In genomic region chr2:230160112-230160660, GRCh38 we compare ENCODE assay signal across 8 cellular contexts. TPM values are rescaled to one million over a fixed set of nuclear protein-coding genes. Genes with fewer than 3 reads are reported as not detected.
A peak's percentile ranks its signal among the peaks of the same experiment; 100 is the strongest.
DNase-seq lines count a peak whose midpoint lies in the region; ATAC-seq and TF ChIP-seq lines count a peak whose summit lies in the region.

No MANE protein-coding gene starts in this region.

- ATAC-seq in Panc1: peak; percentile 82
- ATAC-seq in HG03432 (IDR thresholded peaks at IDR 0.05; ENCODE audit: unreplicated experiment): no peak
- ATAC-seq in HG03135 (IDR thresholded peaks at IDR 0.05; ENCODE audit: unreplicated experiment): no peak

- H3K27me3 ChIP-seq in BJ (ENCODE audit: control insufficient read depth, insufficient read depth, low read length) (no peaks in the 10 kb centered on the region), H7 (ENCODE audit: control insufficient read depth, insufficient read depth, low read length) (no peaks in the 10 kb centered on the region), Panc1 (ENCODE audit: control insufficient read depth, insufficient read depth, low read length) (no peaks in the 10 kb centered on the region), parathyroid adenoma (ENCODE audit: control insufficient read depth, insufficient read depth, low read length) (no peaks in the 10 kb centered on the region)

- no peaks in the 10 kb centered on the region for H3K79me2 ChIP-seq in parathyroid adenoma

- H3K9me3 Mint-ChIP-seq in activated T-helper 1 cell treated with anti-CD3 and anti-CD28 coated beads, Interleukin-12 subunit alpha, Interleukin-12 subunit beta, Interleukin-2, Interleukin-4 antibody, amounts not matched to agents 30 ng/mL and 10 ng/mL and 1 ng/mL, durations not matched to agents 14 hours and 24 hours and 36 hours: no peaks in the 10 kb centered on the region

- H3K36me3 ChIP-seq in BJ (ENCODE audit: control insufficient read depth, insufficient read depth, low read length): no peaks in the 10 kb centered on the region
- H3K36me3 ChIP-seq in H7 (replicated peaks; ENCODE audit: control insufficient read depth, insufficient read depth, low read length): no peaks in the 10 kb centered on the region
- H3K36me3 ChIP-seq in Panc1 (ENCODE audit: control insufficient read depth, insufficient read depth, low read length): no peaks in the 10 kb centered on the region
- no peaks in the 10 kb centered on the region for H3K36me3 ChIP-seq in parathyroid adenoma (ENCODE audit: control insufficient read depth, insufficient read depth, low read length)

- H3K9ac ChIP-seq in parathyroid adenoma: no peak overlapping the region

- H3K4me1 ChIP-seq in Panc1 (ENCODE audit: control insufficient read depth, insufficient read depth, low read length): no peaks in the 10 kb centered on the region
- H3K4me1 ChIP-seq in parathyroid adenoma: no peaks in the 10 kb centered on the region

- no TSS peak for BruUV-seq in Panc1 (replicated peaks; lab: Mats Ljungman, UMichigan)

- H3K9me3 ChIP-seq in Panc1 (ENCODE audit: control insufficient read depth, insufficient read depth, low read depth, low read length) (no peaks in the 10 kb centered on the region), parathyroid adenoma (ENCODE audit: control insufficient read depth, low read length) (no peaks in the 10 kb centered on the region)

- TF ChIP-seq CTCF in BJ (IDR thresholded peaks at IDR 0.05; ENCODE audit: insufficient read depth, low read depth, low read length) (peak; percentile 80), Panc1 (IDR thresholded peaks at IDR 0.05) (peak; percentile 89), foreskin fibroblast (IDR thresholded peaks at IDR 0.05; ENCODE audit: low read depth, low read length) (peak; percentile 70), parathyroid adenoma (IDR thresholded peaks at IDR 0.05) (peak; percentile 84)

- H3K27me3 Mint-ChIP-seq in activated T-helper 1 cell treated with anti-CD3 and anti-CD28 coated beads, Interleukin-12 subunit alpha, Interleukin-12 subunit beta, Interleukin-2, Interleukin-4 antibody, amounts not matched to agents 30 ng/mL and 10 ng/mL and 1 ng/mL, durations not matched to agents 14 hours and 24 hours and 36 hours (ENCODE audit: insufficient read depth): peaks cover 2% of the 10 kb centered on the region

- DNase-seq in BJ (ENCODE audit: low read depth): no peak
- peak; percentile 76 for DNase-seq in H7
- DNase-seq in Panc1 (ENCODE audit: low read depth, low spot score): peak; percentile 46
- DNase-seq in activated T-helper 1 cell treated with anti-CD3 and anti-CD28 coated beads, Interleukin-12 subunit alpha, Interleukin-12 subunit beta, Interleukin-2, Interleukin-4 antibody, amounts not matched to agents 30 ng/mL and 10 ng/mL and 1 ng/mL, durations not matched to agents 14 hours and 24 hours and 36 hours (ENCODE audit: low spot score): peak; percentile 33
- peak; percentile 20 to 73 for DNase-seq in foreskin fibroblast

- no peak overlapping the region for H3K4me2 ChIP-seq in parathyroid adenoma (ENCODE audit: low read length)

- peaks cover 13% of the 10 kb centered on the region for H3K4me1 Mint-ChIP-seq in activated T-helper 1 cell treated with anti-CD3 and anti-CD28 coated beads, Interleukin-12 subunit alpha, Interleukin-12 subunit beta, Interleukin-2, Interleukin-4 antibody, amounts not matched to agents 30 ng/mL and 10 ng/mL and 1 ng/mL, durations not matched to agents 14 hours and 24 hours and 36 hours (ENCODE audit: low read depth)

- H3K27ac ChIP-seq in Panc1 (ENCODE audit: low read length): no peak overlapping the region
- H3K27ac ChIP-seq in parathyroid adenoma: no peak overlapping the region

- CTCF ChIA-PET in BJ (lab: Yijun Ruan, JAX) (interaction anchor here (0.5 to 7.3 kb wide), 27 partner anchors 10 to 461 kb away, joined by 3 to 77 read pairs (median 3); partner anchors contain the start of gene SLC16A14), Panc1 (lab: Charles Lee) (interaction anchor here (0.5 to 2.7 kb wide), 16 partner anchors 9 to 1530 kb away, joined by 3 to 16 read pairs (median 6); partner anchors contain the start of gene SLC16A14)

- H3K4me3 ChIP-seq in BJ (ENCODE audit: low read depth, low read length) (no peak overlapping the region), H7 (ENCODE audit: insufficient read depth, low read depth, low read length) (no peak overlapping the region), Panc1 (ENCODE audit: low read depth in 2 of 2, low read length in 2 of 2) (no peak overlapping the region), foreskin fibroblast (ENCODE audit: low read depth in 1 of 2, low read length in 2 of 2) (no peak overlapping the region), parathyroid adenoma (ENCODE audit: low read depth, low read length) (no peak overlapping the region)

- intact Hi-C loops in Panc1 (cut with micrococcal nuclease; ENCODE audit: unreplicated experiment): loop anchor here (1.0 to 2.0 kb wide), 2 partner anchors 91 to 152 kb away; partner anchors contain the start of gene SLC16A14
- intact Hi-C loops in activated T-helper 1 cell treated with anti-CD3 and anti-CD28 coated beads, Interleukin-12 subunit alpha, Interleukin-12 subunit beta, Interleukin-2, Interleukin-4 antibody, amounts not matched to agents 30 ng/mL and 10 ng/mL and 1 ng/mL, durations not matched to agents 14 hours and 24 hours and 36 hours (cut with micrococcal nuclease): loop anchor here (1.0 to 2.0 kb wide), 5 partner anchors 93 to 451 kb away; no protein-coding TSS in a partner anchor

- peaks cover 8% of the 10 kb centered on the region for H3K36me3 Mint-ChIP-seq in activated T-helper 1 cell treated with anti-CD3 and anti-CD28 coated beads, Interleukin-12 subunit alpha, Interleukin-12 subunit beta, Interleukin-2, Interleukin-4 antibody, amounts not matched to agents 30 ng/mL and 10 ng/mL and 1 ng/mL, durations not matched to agents 14 hours and 24 hours and 36 hours (ENCODE audit: low read depth)

- POLR2A ChIA-PET in BJ (lab: Charles Lee): no interaction called here
- POLR2A ChIA-PET in Panc1 (lab: Charles Lee): interaction anchor here (0.6 to 0.7 kb wide), 3 partner anchors 11 to 1414 kb away, joined by 6 to 18 read pairs (median 13); no protein-coding TSS in a partner anchor

- H3K27ac Mint-ChIP-seq in activated T-helper 1 cell treated with anti-CD3 and anti-CD28 coated beads, Interleukin-12 subunit alpha, Interleukin-12 subunit beta, Interleukin-2, Interleukin-4 antibody, amounts not matched to agents 30 ng/mL and 10 ng/mL and 1 ng/mL, durations not matched to agents 14 hours and 24 hours and 36 hours: no peak overlapping the region

- in situ Hi-C loops in Panc1 (cut with HindIII; ENCODE audit: low pct_unique_long_range_greater_than_20kb, low sequenced_read_pairs): no loop called here

- peak overlapping the region; percentile 2 for H2AFZ ChIP-seq in parathyroid adenoma

- no peak overlapping the region for H3K4me3 Mint-ChIP-seq in activated T-helper 1 cell treated with anti-CD3 and anti-CD28 coated beads, Interleukin-12 subunit alpha, Interleukin-12 subunit beta, Interleukin-2, Interleukin-4 antibody, amounts not matched to agents 30 ng/mL and 10 ng/mL and 1 ng/mL, durations not matched to agents 14 hours and 24 hours and 36 hours

RNA-seq across cellular contexts. Expression of gene SP110, which starts 59.6 kb away (rescaled TPM):
- 5.4 and 6.6 TPM in 2 replicates for polyA plus RNA-seq in BJ (2011; rRNA removed)
- polyA minus RNA-seq in BJ (2011; rRNA and poly(A)+ RNA removed): 7.8 and 12.3 TPM in 2 replicates
- total RNA-seq in H7 (2014; rRNA removed; shearing (Covaris generic)): 1.8 and 2.2 TPM in 2 replicates
- 6.2 TPM for total RNA-seq in Panc1 (2021; ENCODE audit: unreplicated experiment)
- 6.6 TPM for polyA plus RNA-seq in Panc1 (2012; ENCODE audit: insufficient read length)
- total RNA-seq in activated T-helper 1 cell treated with anti-CD3 and anti-CD28 coated beads, Interleukin-12 subunit alpha, Interleukin-12 subunit beta, Interleukin-2, Interleukin-4 antibody, amounts not matched to agents 30 ng/mL and 10 ng/mL and 1 ng/mL, durations not matched to agents 14 hours and 24 hours and 36 hours: 141 and 142 TPM in 2 replicates

Comparison
In these comparisons a context has a peak if more than half of its experiments do, and no peak if none do; other contexts are left out.
1. RNA of gene SP110, which starts 59.6 kb away (total RNA-seq): 141 to 142 TPM in activated T-helper 1 cell treated with anti-CD3 and anti-CD28 coated beads, Interleukin-12 subunit alpha, Interleukin-12 subunit beta, Interleukin-2, Interleukin-4 antibody, amounts not matched to agents 30 ng/mL and 10 ng/mL and 1 ng/mL, durations not matched to agents 14 hours and 24 hours and 36 hours; 6.2 TPM in Panc1 (single experiment) and 1.8 to 2.2 TPM in H7; every median in the first group is over 10 times any median in the second.
2. Peak in every context shown above with its lines, with median percentiles within 50 percentile points of each other: CTCF ChIP-seq.